Comparison of ENCODE assay signal across 1 cellular context in the genomic region with DNA sequence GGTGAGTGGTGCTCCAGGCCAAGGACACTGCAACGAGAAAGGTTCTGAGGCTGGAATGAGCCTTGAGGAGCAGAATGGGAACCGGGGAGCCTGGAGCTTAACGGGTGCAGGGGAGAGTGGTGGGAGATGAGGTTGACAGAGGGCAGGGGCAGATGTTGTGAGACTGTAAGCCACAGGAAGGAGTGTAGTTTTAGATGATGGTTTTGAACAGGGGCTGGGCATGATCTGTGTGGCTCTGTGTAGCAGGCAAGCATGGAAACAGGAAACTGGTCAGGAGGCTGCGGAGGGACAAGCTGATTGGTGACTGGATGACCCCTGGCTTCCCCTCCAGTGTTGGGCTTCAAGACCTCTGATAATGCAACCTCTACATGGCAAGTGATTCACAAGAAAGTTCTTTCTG.
TF ChIP-seq lines count a peak whose summit lies in the region.

No MANE protein-coding gene starts in this region.

TF ChIP-seq in K562, 482 proteins besides CTCF, POLR2A, EP300 and RAD21:
- TF ChIP-seq RBM25 (IDR thresholded peaks at IDR 0.05; ENCODE audit: low read depth, low read length, severe bottlenecking): peak; percentile 31
- TF ChIP-seq, protein P1, sequence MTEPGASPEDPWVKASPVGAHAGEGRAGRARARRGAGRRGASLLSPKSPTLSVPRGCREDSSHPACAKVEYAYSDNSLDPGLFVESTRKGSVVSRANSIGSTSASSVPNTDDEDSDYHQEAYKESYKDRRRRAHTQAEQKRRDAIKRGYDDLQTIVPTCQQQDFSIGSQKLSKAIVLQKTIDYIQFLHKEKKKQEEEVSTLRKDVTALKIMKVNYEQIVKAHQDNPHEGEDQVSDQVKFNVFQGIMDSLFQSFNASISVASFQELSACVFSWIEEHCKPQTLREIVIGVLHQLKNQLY (CRISPR knock-in tag; conservative IDR thresholded peaks at IDR 0.05): no peak
- TF ChIP-seq ZNF174 (CRISPR knock-in tag; IDR thresholded peaks at IDR 0.05): no peak
- no peak for TF ChIP-seq POLR2H (tag; IDR thresholded peaks at IDR 0.05; ENCODE audit: low read depth)
